ENCODE assay signal across 16 cellular contexts in the genomic region with DNA sequence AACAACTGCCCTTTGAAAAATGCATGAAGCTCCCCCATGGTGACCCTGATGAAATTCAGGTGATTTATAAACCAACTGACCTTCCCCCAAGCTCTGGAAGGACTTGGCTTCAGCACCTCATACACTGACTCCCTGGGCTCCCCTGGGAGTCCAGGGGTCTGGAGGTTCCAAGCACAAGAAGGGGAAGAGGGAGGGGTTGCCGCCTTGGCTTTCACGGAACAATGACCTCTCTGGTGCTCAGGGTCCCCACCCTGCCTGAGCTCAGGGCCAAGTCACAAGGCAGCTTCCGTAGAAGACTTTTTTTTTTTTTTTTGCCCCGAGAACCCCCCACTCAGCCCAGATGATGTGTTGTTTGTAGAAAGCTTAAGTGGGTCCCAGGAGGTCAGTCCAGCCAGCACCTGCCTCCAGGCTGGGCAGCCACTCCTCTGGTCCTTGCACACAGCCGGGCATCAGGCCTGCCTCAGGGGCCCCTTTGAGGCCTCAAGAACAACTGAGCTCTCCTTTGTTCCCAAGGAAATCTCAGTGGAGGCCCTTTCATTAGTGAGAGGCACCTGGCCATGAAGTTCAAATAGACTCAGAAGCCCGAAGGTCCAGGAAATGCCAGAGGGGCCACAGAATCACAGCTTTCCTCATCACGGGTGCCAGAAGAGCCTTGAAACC. TPM values are rescaled to one million over a fixed set of nuclear protein-coding genes. Genes with fewer than 3 reads are reported as not detected.
DNase-seq lines count a peak whose midpoint lies in the region; ATAC-seq and TF ChIP-seq lines count a peak whose summit lies in the region.
"Had no signal": no experiment of that assay in that cellular context is flagged by ENCODE, and none has a peak within 500 bp of the region (broad histone marks: within the 10 kb centered on the region; RNA-seq: fewer than 3 reads in every experiment).

No MANE protein-coding gene starts in this region.

- BruUV-seq in OCI-LY7 (replicated peaks; lab: Mats Ljungman, UMichigan): no TSS peak

- H3K4me3 ChIP-seq in H7 (ENCODE audit: insufficient read depth, low read depth, low read length): no peak overlapping the region
- H3K4me3 ChIP-seq in SJCRH30: no peak overlapping the region
- no peak overlapping the region for H3K4me3 ChIP-seq in right cardiac atrium (ENCODE audit: low read length)
- H3K4me3 ChIP-seq in spleen: no peak overlapping the region
- H3K4me3 ChIP-seq in OCI-LY7 (ENCODE audit: low read depth, low read length, poor library complexity, severe bottlenecking): no peak overlapping the region
- H3K4me3 ChIP-seq: GM23338, MG63, PC-9 had no signal

- H3K9me2 ChIP-seq in OCI-LY7 (ENCODE audit: insufficient read depth, low read length): no peaks in the 10 kb centered on the region

- no peak for TF ChIP-seq POLR2A in spleen (IDR thresholded peaks at IDR 0.05)

- H3K9me3 ChIP-seq in SJCRH30 (replicated peaks) (no peaks in the 10 kb centered on the region), right cardiac atrium (ENCODE audit: control insufficient read depth, low read length) (no peaks in the 10 kb centered on the region), spleen (no peaks in the 10 kb centered on the region), OCI-LY7 (ENCODE audit: low read length) (no peaks in the 10 kb centered on the region)
- H3K9me3 ChIP-seq: Caco-2, MG63 had no signal

- no peaks in the 10 kb centered on the region for H3K36me3 ChIP-seq in H7 (replicated peaks; ENCODE audit: control insufficient read depth, insufficient read depth, low read length)
- no peaks in the 10 kb centered on the region for H3K36me3 ChIP-seq in SJCRH30
- no peaks in the 10 kb centered on the region for H3K36me3 ChIP-seq in spleen
- no peaks in the 10 kb centered on the region for H3K36me3 ChIP-seq in OCI-LY7 (ENCODE audit: insufficient read depth, low read length)
- H3K36me3 ChIP-seq: MG63 had no signal

- H4K20me1 ChIP-seq in OCI-LY7 (ENCODE audit: insufficient read depth, low read length): no peaks in the 10 kb centered on the region

- peak; percentile 32 to 76 for ATAC-seq in right cardiac atrium
- no peak for ATAC-seq in HG03439 (IDR thresholded peaks at IDR 0.05; ENCODE audit: unreplicated experiment)
- ATAC-seq: GM23338 had no signal

- no peak overlapping the region for H2AFZ ChIP-seq in OCI-LY7 (ENCODE audit: low read length)
- H2AFZ ChIP-seq: GM23338, PC-9 had no signal

- TF ChIP-seq CTCF in spleen (IDR thresholded peaks at IDR 0.05 in 8 of 11, conservative IDR thresholded peaks at IDR 0.05 in 3 of 11) (no peak), OCI-LY7 (conservative IDR thresholded peaks at IDR 0.05; ENCODE audit: low read length) (no peak)

- H3K4me1 ChIP-seq in SJCRH30: peaks cover 21% of the 10 kb centered on the region; the same call in 1 of the 2 replicates
- H3K4me1 ChIP-seq in right cardiac atrium (ENCODE audit: control insufficient read depth, insufficient read depth, low read length): peaks cover 6% of the 10 kb centered on the region
- H3K4me1 ChIP-seq in spleen: peaks cover 0 to 38% (median 3%) of the 10 kb centered on the region in 6 donors
- peaks cover 7% of the 10 kb centered on the region for H3K4me1 ChIP-seq in OCI-LY7 (ENCODE audit: insufficient read depth, low read length, poor library complexity, severe bottlenecking)

- DNase-seq in H7 (peak; percentile 32), SJCRH30 (peak; percentile 51 to 69), right cardiac atrium (peak in 1 of 3 donors; percentile 46), spleen (peak; percentile 13), OCI-LY7 (ENCODE audit: low spot score) (no peak), NCI-H748 (lab: John Stamatoyannopoulos, UW; ENCODE audit: unreplicated experiment) (no peak)
- DNase-seq: Caco-2, DMS153, MG63, NCI-H1092 treated with DMSO at 0.1 percent for 48 hours, NCI-H1694 treated with DMSO at 0.1 percent for 48 hours, NCI-H748 treated with DMSO at 0.1 percent for 48 hours, PC-9 had no signal

- intact Hi-C loops in right cardiac atrium (cut with DNase I) (no loop called here), spleen (cut with DNase I; ENCODE audit: low total_unique reads) (no loop called here), OCI-LY7 (cut with micrococcal nuclease; ENCODE audit: unreplicated experiment) (no loop called here)

- WGBS in right cardiac atrium: 69% methylated on average over 7 of the region's 7 CpGs
- WGBS in spleen, 5 donors: 68 to 92% (median 80%) methylated on average over 7 of the region's 7 CpGs

- no peaks in the 10 kb centered on the region for H3K27me3 ChIP-seq in H7 (ENCODE audit: control insufficient read depth, insufficient read depth, low read length)
- H3K27me3 ChIP-seq in SJCRH30: no peaks in the 10 kb centered on the region
- H3K27me3 ChIP-seq in right cardiac atrium (ENCODE audit: control insufficient read depth, insufficient read depth): no peaks in the 10 kb centered on the region
- no peaks in the 10 kb centered on the region for H3K27me3 ChIP-seq in spleen (replicated peaks in 1 of 7)
- H3K27me3 ChIP-seq: MG63 had no signal

- no peaks in the 10 kb centered on the region for H3K79me2 ChIP-seq in OCI-LY7 (ENCODE audit: insufficient read depth, low read depth, low read length)

- H3K27ac ChIP-seq in SJCRH30 (no peak overlapping the region), right cardiac atrium (ENCODE audit: low read length) (peak overlapping the region; percentile 81), spleen (no peak overlapping the region), OCI-LY7 (ENCODE audit: low read depth, low read length, poor library complexity, severe bottlenecking) (no peak overlapping the region)
- H3K27ac ChIP-seq: PC-9 had no signal

- H3K4me2 ChIP-seq in OCI-LY7 (ENCODE audit: low read length): no peak overlapping the region
- H3K4me2 ChIP-seq: GM23338, PC-9 had no signal

- POLR2A ChIA-PET in OCI-LY7 (lab: Charles Lee): interaction anchor here (0.6 kb wide), 3 partner anchors 16 to 189 kb away, joined by 3 to 5 read pairs (median 4); partner anchors contain the start of gene POC1A

- CTCF ChIA-PET in OCI-LY7 (lab: Charles Lee; ENCODE audit: unreplicated experiment): interaction anchor here (0.6 kb wide), 2 partner anchors 177 to 1833 kb away, joined by 3 to 5 read pairs; no protein-coding TSS in a partner anchor

RNA-seq across cellular contexts. Expression of gene ALAS1, which starts 14.0 kb away (rescaled TPM):
- total RNA-seq in H7 (2014; rRNA removed; shearing (Covaris generic)): 63.8 and 86.9 TPM in 2 replicates
- 46.8 and 50.3 TPM in 2 replicates for total RNA-seq in SJCRH30 (2014; rRNA removed; shearing (Covaris generic))
- 100 to 1,000 TPM in 3 of 4 donors, 10 to 100 TPM in 1; 95.7 to 123 (median 110) TPM for total RNA-seq in right cardiac atrium
- 119 TPM for polyA plus RNA-seq in right cardiac atrium
- 10 to 100 TPM; 25.3 to 40.8 (median 33.8) TPM for total RNA-seq in spleen
- polyA plus RNA-seq in spleen: 10 to 100 TPM; 13.0 to 25.3 (median 15.4) TPM
- 24.5 and 34.4 TPM in 2 replicates for total RNA-seq in OCI-LY7 (2014; rRNA removed; shearing (Covaris generic))
- 43.3 and 43.6 TPM in 2 replicates for total RNA-seq in OCI-LY7 (2022)

RNA-seq across cellular contexts. Expression of gene POC1A, which starts 29.7 kb away (rescaled TPM):
- total RNA-seq in H7 (2014; rRNA removed; shearing (Covaris generic)): 25.1 and 26.4 TPM in 2 replicates
- 27.1 and 28.3 TPM in 2 replicates for total RNA-seq in SJCRH30 (2014; rRNA removed; shearing (Covaris generic))
- total RNA-seq in right cardiac atrium (1 to 10 TPM; 1.0 to 1.4 (median 1.3) TPM), spleen (1 to 10 TPM; 1.6 to 4.4 (median 2.5) TPM), OCI-LY7 (2022) (41.0 and 46.2 TPM in 2 replicates)
- polyA plus RNA-seq in right cardiac atrium (0.75 TPM), spleen (1 to 10 TPM; 2.4 to 3.2 (median 3.2) TPM)
- total RNA-seq in OCI-LY7 (2014; rRNA removed; shearing (Covaris generic)): 34.5 and 40.0 TPM in 2 replicates

RNA-seq across cellular contexts. Expression of gene TLR9, which starts 41.5 kb away (rescaled TPM):
- total RNA-seq in H7 (2014; rRNA removed; shearing (Covaris generic)): not detected in 2 replicates
- not detected in 2 replicates for total RNA-seq in SJCRH30 (2014; rRNA removed; shearing (Covaris generic))
- total RNA-seq in right cardiac atrium (under 1 TPM; 0.09 to 0.24 (median 0.20) TPM), spleen (1 to 10 TPM; 2.3 to 7.7 (median 4.2) TPM), OCI-LY7 (2022) (3.7 and 9.0 TPM in 2 replicates)
- polyA plus RNA-seq in right cardiac atrium (0.05 TPM), spleen (1 to 10 TPM in 1 of 3 donors, under 1 TPM in 1, not detected in 1; 0.55 to 3.8 TPM)
- total RNA-seq in OCI-LY7 (2014; rRNA removed; shearing (Covaris generic)): 0.51 and 1.7 TPM in 2 replicates
- total RNA-seq: A673, Caco-2, GM23338 had no signal
- polyA plus RNA-seq: GM23338 had no signal

RNA-seq across cellular contexts. Expression of gene TWF2, which starts 55.0 kb away (rescaled TPM):
- total RNA-seq in H7 (2014; rRNA removed; shearing (Covaris generic)): 85.8 and 99.0 TPM in 2 replicates
- 32.3 and 32.7 TPM in 2 replicates for total RNA-seq in SJCRH30 (2014; rRNA removed; shearing (Covaris generic))
- 10 to 100 TPM; 32.0 to 70.0 (median 45.0) TPM for total RNA-seq in right cardiac atrium
- polyA plus RNA-seq in right cardiac atrium: 56.5 TPM
- 100 to 1,000 TPM in 1 of 7 donors, 10 to 100 TPM in 6; 57.5 to 109 (median 68.2) TPM for total RNA-seq in spleen
- 10 to 100 TPM; 47.3 to 71.4 (median 59.8) TPM for polyA plus RNA-seq in spleen
- 40.0 and 52.8 TPM in 2 replicates for total RNA-seq in OCI-LY7 (2014; rRNA removed; shearing (Covaris generic))
- 60.2 and 64.9 TPM in 2 replicates for total RNA-seq in OCI-LY7 (2022)

Comparison
In these comparisons a context has a peak if more than half of its experiments do, and no peak if none do; other contexts are left out.
1. DNase-seq: peak in H7 (single experiment), SJCRH30 (2 of 2) and spleen (single experiment); none in OCI-LY7 (single experiment) and NCI-H748 (single experiment).